ENCODE assay signal across 8 cellular contexts in genomic region chrX:14029039-14029424, GRCh38. TPM values are rescaled to one million over a fixed set of nuclear protein-coding genes. Genes with fewer than 3 reads are reported as not detected.
DNase-seq lines count a peak whose midpoint lies in the region; ATAC-seq lines count a peak whose summit lies in the region.

No MANE protein-coding gene starts in this region.

- H3K27me3 ChIP-seq in iPS-18a (ENCODE audit: control insufficient read depth, insufficient read depth, low read length) (no peaks in the 10 kb centered on the region), stomach smooth muscle (ENCODE audit: control insufficient read depth in 1 of 2, insufficient read depth in 2 of 2, low read length in 2 of 2) (peaks cover 0 to 8% of the 10 kb centered on the region in 2 donors)

- peaks cover 30% of the 10 kb centered on the region for H3K4me1 Mint-ChIP-seq in activated naive CD4-positive, alpha-beta T cell treated with anti-CD3 and anti-CD28 coated beads for 36 hours (ENCODE audit: low read depth)
- peaks cover 41% of the 10 kb centered on the region for H3K4me1 Mint-ChIP-seq in activated CD8-positive, alpha-beta T cell treated with anti-CD3 and anti-CD28 coated beads, Interleukin-2, amount 10 ng/mL, durations not matched to agents 7 days and 5 days (ENCODE audit: low read depth)

- peak overlapping the region; percentile 72 for H3K27ac ChIP-seq in iPS-18a (ENCODE audit: low read length)
- peak overlapping the region; percentile 67 for H3K27ac ChIP-seq in stomach smooth muscle (ENCODE audit: low read length)

- no peak for ATAC-seq in activated CD8-positive, alpha-beta T cell treated with anti-CD3 and anti-CD28 coated beads, Interleukin-2, amount 10 ng/mL, durations not matched to agents 7 days and 5 days

- CTCF ChIA-PET in activated naive CD4-positive, alpha-beta T cell treated with anti-CD3 and anti-CD28 coated beads for 36 hours (lab: Charles Lee): interaction anchor here (0.6 to 1.8 kb wide), 3 partner anchors 294 to 1024 kb away, joined by 3 to 6 read pairs (median 4); partner anchors contain the start of genes OFD1 and TRAPPC2
- CTCF ChIA-PET in activated CD8-positive, alpha-beta T cell treated with anti-CD3 and anti-CD28 coated beads, Interleukin-2, amount 10 ng/mL, durations not matched to agents 7 days and 5 days (lab: Charles Lee): interaction anchor here (0.7 to 1.5 kb wide), 8 partner anchors 278 to 1213 kb away, joined by 3 to 4 read pairs (median 3); partner anchors contain the start of gene TCEANC

- no peaks in the 10 kb centered on the region for H3K27me3 Mint-ChIP-seq in activated naive CD4-positive, alpha-beta T cell treated with anti-CD3 and anti-CD28 coated beads for 36 hours (ENCODE audit: low read depth)
- H3K27me3 Mint-ChIP-seq in activated CD8-positive, alpha-beta T cell treated with anti-CD3 and anti-CD28 coated beads, Interleukin-2, amount 10 ng/mL, durations not matched to agents 7 days and 5 days (ENCODE audit: low read depth): no peaks in the 10 kb centered on the region

- no peaks in the 10 kb centered on the region for H3K9me3 Mint-ChIP-seq in activated naive CD4-positive, alpha-beta T cell treated with anti-CD3 and anti-CD28 coated beads for 36 hours
- H3K9me3 Mint-ChIP-seq in activated CD8-positive, alpha-beta T cell treated with anti-CD3 and anti-CD28 coated beads, Interleukin-2, amount 10 ng/mL, durations not matched to agents 7 days and 5 days (ENCODE audit: insufficient read depth): no peaks in the 10 kb centered on the region

- intact Hi-C loops in activated naive CD4-positive, alpha-beta T cell treated with anti-CD3 and anti-CD28 coated beads for 36 hours (cut with micrococcal nuclease): loop anchor here (2.0 to 10.0 kb wide), 7 partner anchors 92 to 1184 kb away; no protein-coding TSS in a partner anchor

- H3K4me3 ChIP-seq in iPS-18a (ENCODE audit: low read length) (peak overlapping the region; percentile 85), stomach smooth muscle (ENCODE audit: low read length in 2 of 2) (peak overlapping the region; percentile 84 to 86)

- H3K9me3 ChIP-seq in iPS-18a (ENCODE audit: control insufficient read depth, low read depth, low read length) (no peaks in the 10 kb centered on the region), stomach smooth muscle (ENCODE audit: control insufficient read depth in 2 of 2, low read length in 2 of 2) (no peaks in the 10 kb centered on the region)

- H3K36me3 ChIP-seq in iPS-18a (ENCODE audit: control insufficient read depth, low read depth, low read length) (no peaks in the 10 kb centered on the region), stomach smooth muscle (ENCODE audit: control insufficient read depth in 2 of 2, insufficient read depth in 2 of 2, low read length in 2 of 2) (no peaks in the 10 kb centered on the region)

- DNase-seq in activated naive CD4-positive, alpha-beta T cell treated with anti-CD3 and anti-CD28 coated beads for 36 hours: no peak
- no peak for DNase-seq in activated naive CD4-positive, alpha-beta T cell treated with Interleukin-2 at 50 U/mL for 16 hours
- DNase-seq in activated CD8-positive, alpha-beta T cell treated with anti-CD3 and anti-CD28 coated beads, Interleukin-2, amount 10 ng/mL, durations not matched to agents 7 days and 5 days: no peak
- DNase-seq in EL (no peak), T-helper 9 cell (no peak), NCI-H446 (lab: John Stamatoyannopoulos, UW) (no peak)

- H3K4me3 Mint-ChIP-seq in activated naive CD4-positive, alpha-beta T cell treated with anti-CD3 and anti-CD28 coated beads for 36 hours: peak overlapping the region; percentile 98
- H3K4me3 Mint-ChIP-seq in activated CD8-positive, alpha-beta T cell treated with anti-CD3 and anti-CD28 coated beads, Interleukin-2, amount 10 ng/mL, durations not matched to agents 7 days and 5 days: peak overlapping the region; percentile 87

- POLR2A ChIA-PET in activated CD8-positive, alpha-beta T cell treated with anti-CD3 and anti-CD28 coated beads, Interleukin-2, amount 10 ng/mL, durations not matched to agents 7 days and 5 days (lab: Charles Lee): interaction anchor here (1.4 kb wide), 1 partner anchor 294 kb away, joined by 7 read pairs; the partner anchor contains the start of gene OFD1

- H3K27ac Mint-ChIP-seq in activated naive CD4-positive, alpha-beta T cell treated with anti-CD3 and anti-CD28 coated beads for 36 hours: peak overlapping the region; percentile 99
- peak overlapping the region; percentile 95 for H3K27ac Mint-ChIP-seq in activated CD8-positive, alpha-beta T cell treated with anti-CD3 and anti-CD28 coated beads, Interleukin-2, amount 10 ng/mL, durations not matched to agents 7 days and 5 days

- H3K9ac ChIP-seq in iPS-18a (ENCODE audit: low read length) (peak overlapping the region; percentile 88), stomach smooth muscle (ENCODE audit: low read length in 2 of 2) (peak overlapping the region; percentile 79 to 84)

- H3K4me1 ChIP-seq in iPS-18a (ENCODE audit: control insufficient read depth, low read depth, low read length): peaks cover 47% of the 10 kb centered on the region
- H3K4me1 ChIP-seq in stomach smooth muscle (ENCODE audit: control insufficient read depth, insufficient read depth, low read length): no peaks in the 10 kb centered on the region

- H3K36me3 Mint-ChIP-seq in activated naive CD4-positive, alpha-beta T cell treated with anti-CD3 and anti-CD28 coated beads for 36 hours (ENCODE audit: low read depth): peaks cover 1% of the 10 kb centered on the region
- H3K36me3 Mint-ChIP-seq in activated CD8-positive, alpha-beta T cell treated with anti-CD3 and anti-CD28 coated beads, Interleukin-2, amount 10 ng/mL, durations not matched to agents 7 days and 5 days (ENCODE audit: low read depth): peaks cover 3% of the 10 kb centered on the region

RNA-seq across cellular contexts. Expression of gene GEMIN8, which starts 0.7 kb away (rescaled TPM):
- total RNA-seq in activated naive CD4-positive, alpha-beta T cell treated with anti-CD3 and anti-CD28 coated beads for 36 hours: 1 to 10 TPM; 4.7 to 5.1 TPM
- total RNA-seq in activated CD8-positive, alpha-beta T cell treated with anti-CD3 and anti-CD28 coated beads, Interleukin-2, amount 10 ng/mL, durations not matched to agents 7 days and 5 days: 10 to 100 TPM; 16.9 to 19.0 TPM
